ENCODE assay signal across 8 cellular contexts in the genomic region with DNA sequence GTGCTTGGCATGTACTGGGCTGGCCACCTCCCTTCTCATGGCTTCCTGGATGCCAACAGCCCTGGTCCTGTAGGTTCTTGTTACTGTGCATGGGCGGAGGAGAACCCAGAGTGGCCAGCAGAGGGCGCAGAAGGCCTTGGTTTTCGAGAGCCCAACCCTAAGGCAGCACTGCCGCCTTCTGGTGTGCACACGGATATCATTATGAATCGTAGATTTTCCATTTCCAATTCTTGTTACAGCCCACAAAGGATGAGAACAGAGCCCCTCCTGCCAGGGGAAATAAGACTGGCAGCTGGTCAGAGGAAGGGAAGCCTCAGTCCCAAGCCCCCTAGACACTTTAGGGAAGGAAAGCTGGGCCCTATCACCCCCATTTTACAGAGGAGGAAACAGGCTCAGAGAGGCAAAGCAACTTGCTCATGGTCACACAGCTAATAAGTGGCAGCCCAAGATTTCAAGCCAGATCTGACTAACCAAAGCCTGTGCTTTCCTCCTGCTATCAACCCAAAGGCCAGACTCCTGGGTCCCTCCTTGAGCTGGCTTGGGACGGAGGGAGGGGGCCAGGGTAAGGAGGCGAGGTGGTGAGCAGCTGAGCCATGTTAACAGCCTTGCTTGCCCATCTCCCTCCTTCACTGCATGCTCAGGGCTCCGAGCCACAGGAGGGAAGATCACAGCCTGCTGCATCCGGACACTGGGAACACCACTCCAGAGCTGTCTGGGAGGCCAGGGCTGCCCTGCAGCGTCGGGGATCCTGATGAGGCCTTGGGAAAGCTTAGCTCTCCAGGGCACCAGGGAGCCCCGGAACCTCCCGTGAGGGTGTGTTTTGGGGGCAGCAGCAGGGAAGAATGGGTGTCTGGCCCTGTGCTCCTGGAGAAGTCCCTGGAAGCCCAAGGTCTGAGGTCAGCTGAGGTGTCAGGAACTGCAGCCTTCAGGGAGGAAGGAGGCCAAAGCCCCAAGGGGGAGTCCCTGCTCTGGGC.
DNase-seq lines count a peak whose midpoint lies in the region; ATAC-seq, FAIRE-seq and TF ChIP-seq lines count a peak whose summit lies in the region.
"Not testable (repeated sequence)": the region's sequence is repeated elsewhere in the genome, so short reads cannot be mapped to it uniquely, and the experiment has no call there.

No MANE protein-coding gene starts in this region.

- not testable (repeated sequence) for H3K27ac ChIP-seq in AG04450 (ENCODE audit: low read depth, low read length); endothelial cell of umbilical vein (ENCODE audit: insufficient read depth, low read depth, low read length)

- FAIRE-seq in endothelial cell of umbilical vein (lab: Jason Lieb, UNC) = not testable (repeated sequence)

- dilution Hi-C loops in endothelial cell of umbilical vein (cut with MboI; ENCODE audit: extremely low pct_ligation_motif_present, low sequenced_read_pairs) = not testable (repeated sequence)

- TF ChIP-seq POLR2A in endothelial cell of umbilical vein (IDR thresholded peaks at IDR 0.05; ENCODE audit: low read depth, low read length) = not testable (repeated sequence)

- CTCF ChIA-PET in AG04450 (lab: Charles Lee) (interaction anchor here (0.7 to 1.7 kb wide), 11 partner anchors 17 to 176 kb away, joined by 3 to 10 read pairs (median 3); no protein-coding TSS in a partner anchor), endothelial cell of umbilical vein (lab: Charles Lee) (interaction anchor here (1.0 to 1.6 kb wide), 3 partner anchors 69 to 175 kb away, joined by 3 to 7 read pairs (median 3); no protein-coding TSS in a partner anchor)

- not testable (repeated sequence) for H3K79me2 ChIP-seq in endothelial cell of umbilical vein (ENCODE audit: control insufficient read depth, insufficient read depth, low read length)

- DNase-seq in AG04450 (ENCODE audit: low read depth, low spot score) = peak; percentile 71
- DNase-seq in GM19238 (ENCODE audit: insufficient read length, low spot score) = peak; percentile 69
- peak; percentile 77 for DNase-seq in NCI-H2081 treated with DMSO at 0.1 percent for 48 hours (lab: John Stamatoyannopoulos, UW)
- peak; percentile 80 for DNase-seq in activated T-helper 1 cell treated with Interleukin-2 at 50 U/mL for 16 hours (ENCODE audit: low read depth)
- DNase-seq in endothelial cell of umbilical vein (ENCODE audit: low read depth, low spot score) = peak; percentile 86
- peak; percentile 90 to 91 for DNase-seq in lung microvascular endothelial cell (ENCODE audit: low read depth in 2 of 2)
- peak; percentile 94 to 97 for DNase-seq in stimulated activated CD4-positive, alpha-beta T cell treated with anti-CD3 and anti-CD28 coated beads, Interleukin-2, amount 100 ng/mL, for 24 hours

- not testable (repeated sequence) for H3K4me3 ChIP-seq in AG04450 (ENCODE audit: low read depth, low read length); endothelial cell of umbilical vein (replicated peaks in 1 of 3; ENCODE audit: insufficient read depth in 1 of 3, low read depth in 1 of 3, low read length in 3 of 3)

- peak; percentile 79 for ATAC-seq in SK-N-SH treated with all-trans-retinoic acid at 6 μM for 48 hours

- not testable (repeated sequence) for H3K4me1 ChIP-seq in endothelial cell of umbilical vein (ENCODE audit: control insufficient read depth, extremely low read depth, insufficient read depth, low read length)

- H3K9me3 ChIP-seq in AG04450 (ENCODE audit: control insufficient read depth, insufficient read depth, low read length); endothelial cell of umbilical vein (replicated peaks; ENCODE audit: control insufficient read depth, insufficient read depth, low read length): not testable (repeated sequence)

- intact Hi-C loops in endothelial cell of umbilical vein (cut with micrococcal nuclease) = loop anchor here (1.0 to 5.0 kb wide), 3 partner anchors 70 to 175 kb away; partner anchors contain the start of gene SOCS7

- TF ChIP-seq CTCF in AG04450 (IDR thresholded peaks at IDR 0.05; ENCODE audit: low read depth, low read length) (peak; percentile 71), endothelial cell of umbilical vein (IDR thresholded peaks at IDR 0.05; ENCODE audit: extremely low read depth in 1 of 2, insufficient read depth in 1 of 2, low read depth in 1 of 2, low read length in 2 of 2) (peak; percentile 68 to 79)

- not testable (repeated sequence) for H4K20me1 ChIP-seq in endothelial cell of umbilical vein (replicated peaks; ENCODE audit: control insufficient read depth, extremely low read depth, insufficient read depth, low read length)

- H3K9me1 ChIP-seq in endothelial cell of umbilical vein (replicated peaks; ENCODE audit: control insufficient read depth, extremely low read depth, insufficient read depth, low read length) = not testable (repeated sequence)

- H2AFZ ChIP-seq in endothelial cell of umbilical vein (ENCODE audit: low read depth, low read length) = not testable (repeated sequence)

- POLR2A ChIA-PET in AG04450 (lab: Yijun Ruan, JAX); endothelial cell of umbilical vein (lab: Charles Lee): not testable (repeated sequence)

- BruUV-seq in endothelial cell of umbilical vein (replicated peaks; lab: Mats Ljungman, UMichigan) = not testable (repeated sequence)

- H3K9ac ChIP-seq in endothelial cell of umbilical vein (replicated peaks; ENCODE audit: extremely low read depth, insufficient read depth, low read length) = not testable (repeated sequence)

- not testable (repeated sequence) for H3K4me2 ChIP-seq in endothelial cell of umbilical vein (ENCODE audit: insufficient read depth, low read length)

- not testable (repeated sequence) for H3K27me3 ChIP-seq in AG04450 (ENCODE audit: control insufficient read depth, insufficient read depth, low read length); endothelial cell of umbilical vein (ENCODE audit: control insufficient read depth in 2 of 2, insufficient read depth in 2 of 2, low read length in 2 of 2)

- H3K36me3 ChIP-seq in endothelial cell of umbilical vein (ENCODE audit: control insufficient read depth in 2 of 2, extremely low read depth in 1 of 2, insufficient read depth in 2 of 2, low read length in 2 of 2) = peaks cover 12 to 47% of the 10 kb centered on the region in 2 experiments
